7 cellular contexts compared by ENCODE assay signal in the genomic region with DNA sequence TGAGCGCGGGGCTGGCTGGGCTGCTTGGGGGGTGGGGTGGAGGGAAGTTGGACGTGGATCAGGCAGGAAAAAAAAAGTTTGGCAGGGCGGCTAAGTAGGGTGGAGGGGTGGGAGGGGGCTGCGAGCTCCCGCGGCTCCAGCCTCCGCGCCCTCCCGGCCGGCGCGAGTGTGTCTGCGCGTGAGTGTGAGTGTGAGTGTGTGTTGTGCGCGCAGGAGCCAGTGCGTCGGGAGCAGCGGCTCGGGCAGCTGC. TPM values are rescaled to one million over a fixed set of nuclear protein-coding genes. Genes with fewer than 3 reads are reported as not detected.
DNase-seq lines count a peak whose midpoint lies in the region; ATAC-seq and TF ChIP-seq lines count a peak whose summit lies in the region.

No MANE protein-coding gene starts in this region.

- H3K56ac ChIP-seq in IMR-90 (ENCODE audit: extremely low read depth, insufficient read depth, low read length) = peak overlapping the region; percentile 41; the same call in 1 of the 2 replicates

- H3K79me1 ChIP-seq in IMR-90 (ENCODE audit: low read depth in 1 of 2, low read length in 2 of 2) = peaks cover 20 to 26% of the 10 kb centered on the region in 2 experiments

- H3K27me3 ChIP-seq in IMR-90 (ENCODE audit: control insufficient read depth, insufficient read depth, low read length) (no peaks in the 10 kb centered on the region), suprapubic skin (no peaks in the 10 kb centered on the region)

- H3K36me3 ChIP-seq in IMR-90 (ENCODE audit: control insufficient read depth, insufficient read depth, low read length) = no peaks in the 10 kb centered on the region
- no peaks in the 10 kb centered on the region for H3K36me3 ChIP-seq in suprapubic skin

- dilution Hi-C loops in IMR-90 (cut with HindIII; ENCODE audit: low sequenced_read_pairs, unreplicated experiment) = loop anchor here (25.0 kb wide), 1 partner anchor 95 kb away; no protein-coding TSS in a partner anchor

- H2BK120ac ChIP-seq in IMR-90 (ENCODE audit: low read depth, low read length) = peak overlapping the region; percentile 53

- H4K5ac ChIP-seq in IMR-90 (ENCODE audit: low read depth, low read length) = peak overlapping the region; percentile 3; the same call in 1 of the 2 replicates

- H3K4me2 ChIP-seq in IMR-90 (ENCODE audit: low read depth, low read length) = peak overlapping the region; percentile 77

- H3K18ac ChIP-seq in IMR-90 (ENCODE audit: low read depth, low read length) = peak overlapping the region; percentile 50; the same call in 1 of the 2 replicates

- peak overlapping the region; percentile 90 for H2AK9ac ChIP-seq in IMR-90 (replicated peaks; ENCODE audit: low read depth, low read length, poor library complexity)

- CTCF ChIA-PET in IMR-90 (lab: Yijun Ruan, JAX) = no interaction called here

- peak overlapping the region in 1 of 2 experiments; percentile 68; a peak in 2 of 4 replicates for H4K8ac ChIP-seq in IMR-90 (ENCODE audit: low read depth in 2 of 2, low read length in 2 of 2)

- TF ChIP-seq CTCF in IMR-90 (conservative IDR thresholded peaks at IDR 0.05; ENCODE audit: low read depth, low read length) (no peak), suprapubic skin (IDR thresholded peaks at IDR 0.05) (no peak)

- peak overlapping the region; percentile 76 for H2BK5ac ChIP-seq in IMR-90 (ENCODE audit: low read depth, low read length, poor library complexity, severe bottlenecking)

- peak overlapping the region; percentile 64 for H3K23ac ChIP-seq in IMR-90 (ENCODE audit: low read depth, low read length)

- POLR2A ChIA-PET in IMR-90 (lab: Charles Lee; ENCODE audit: unreplicated experiment) = no interaction called here

- H3K9me3 ChIP-seq in IMR-90 (ENCODE audit: control insufficient read depth, insufficient read depth, low read length) = no peaks in the 10 kb centered on the region
- no peaks in the 10 kb centered on the region for H3K9me3 ChIP-seq in suprapubic skin

- H3K4me1 ChIP-seq in IMR-90 (ENCODE audit: control insufficient read depth, insufficient read depth, low read length) = peaks cover 2% of the 10 kb centered on the region
- H3K4me1 ChIP-seq in suprapubic skin = peaks cover 51% of the 10 kb centered on the region

- no peak for TF ChIP-seq POLR2A in IMR-90 (IDR thresholded peaks at IDR 0.05; ENCODE audit: low read depth, low read length)
- no peak for TF ChIP-seq POLR2A in suprapubic skin (IDR thresholded peaks at IDR 0.05)

- H3K4me3 ChIP-seq in IMR-90 (ENCODE audit: insufficient read depth, low read depth, low read length) = peak overlapping the region; percentile 76
- peak overlapping the region; percentile 88 for H3K4me3 ChIP-seq in suprapubic skin

- no peak overlapping the region for H2AK5ac ChIP-seq in IMR-90 (ENCODE audit: low read depth, low read length)

- 7% methylated on average over 3 of the region's 21 CpGs; no CpG with 5 or more reads in 1 of the 2 experiments for WGBS in IMR-90 (ENCODE audit: extremely low coverage in 2 of 2, insufficient read length in 1 of 2), 2 experiments
- WGBS in suprapubic skin = 0% methylated on average over 20 of the region's 21 CpGs

- in situ Hi-C loops in IMR-90 (cut with MboI; ENCODE audit: low sequenced_read_pairs) = no loop called here

- TF ChIP-seq EP300 in suprapubic skin (IDR thresholded peaks at IDR 0.05) = no peak

- H4K20me1 ChIP-seq in IMR-90 (ENCODE audit: insufficient read depth, low read length) = peaks cover 7% of the 10 kb centered on the region

- H2BK15ac ChIP-seq in IMR-90 (ENCODE audit: low read depth, low read length) = no peak overlapping the region; the same call in 2 of the 3 replicates

- no TSS peak for BruUV-seq in IMR-90 (replicated peaks; lab: Mats Ljungman, UMichigan)

- H4K91ac ChIP-seq in IMR-90 (ENCODE audit: insufficient read depth, low read depth, low read length) = peak overlapping the region; percentile 50; the same call in 1 of the 2 replicates

- peak overlapping the region; percentile 72 for H3K27ac ChIP-seq in IMR-90 (ENCODE audit: insufficient read depth, low read length)
- peak overlapping the region; percentile 99 for H3K27ac ChIP-seq in suprapubic skin

- H3K9me1 ChIP-seq in IMR-90 (ENCODE audit: insufficient read depth, low read length) = no peaks in the 10 kb centered on the region

- peak; percentile 31 for DNase-seq in IMR-90
- peak; percentile 39 for DNase-seq in amniotic epithelial cell (ENCODE audit: low read depth)
- DNase-seq in iris pigment epithelial cell (ENCODE audit: low read depth) = peak; percentile 61
- DNase-seq in suprapubic skin (ENCODE audit: low spot score in 2 of 2) = no peak
- DNase-seq in NCI-H1436 (lab: John Stamatoyannopoulos, UW) = no peak
- no peak for DNase-seq in stimulated activated CD4-positive, alpha-beta T cell treated with anti-CD3 and anti-CD28 coated beads, Interleukin-4, amount 100 ng/mL, for 24 hours

- intact Hi-C loops in IMR-90 (cut with micrococcal nuclease) = loop anchor here (5.0 to 10.0 kb wide), 6 partner anchors 70 to 825 kb away; partner anchors contain the start of genes PUM3 and VLDLR

- H2AFZ ChIP-seq in IMR-90 (replicated peaks; ENCODE audit: low read length, poor library complexity) = peak overlapping the region; percentile 97

- peak overlapping the region; percentile 85 for H3K14ac ChIP-seq in IMR-90 (replicated peaks; ENCODE audit: low read depth, low read length)

- ATAC-seq in IMR-90 (ENCODE audit: low read depth) (no peak; the same call in 1 of the 2 replicates), HG02970 (IDR thresholded peaks at IDR 0.05; ENCODE audit: low FRiP score, unreplicated experiment) (no peak)

- peak overlapping the region; percentile 65 for H3K9ac ChIP-seq in IMR-90 (ENCODE audit: low read depth, low read length)

- TF ChIP-seq RAD21 in IMR-90 (IDR thresholded peaks at IDR 0.05; ENCODE audit: low read length) = no peak

- no peak overlapping the region for H2BK20ac ChIP-seq in IMR-90 (ENCODE audit: low read depth, low read length)

- peak overlapping the region; percentile 77 for H3K4ac ChIP-seq in IMR-90 (ENCODE audit: low read depth, low read length)

TF ChIP-seq in IMR-90, 13 proteins besides CTCF, POLR2A, EP300 and RAD21:
- TF ChIP-seq BHLHE40 (IDR thresholded peaks at IDR 0.05; ENCODE audit: low read depth, low read length) = no peak
- TF ChIP-seq CEBPB (IDR thresholded peaks at IDR 0.05; ENCODE audit: low read depth, low read length) = no peak
- no peak for TF ChIP-seq FOS (IDR thresholded peaks at IDR 0.05; ENCODE audit: low read depth, low read length)
- no peak for TF ChIP-seq NFE2L2 (IDR thresholded peaks at IDR 0.05; ENCODE audit: low read depth, low read length)
- TF ChIP-seq USF2 (IDR thresholded peaks at IDR 0.05; ENCODE audit: low read depth, low read length) = no peak
- no peak for TF ChIP-seq MAZ (IDR thresholded peaks at IDR 0.05; ENCODE audit: borderline replicate concordance, low read depth, low read length)
- TF ChIP-seq, protein P1, sequence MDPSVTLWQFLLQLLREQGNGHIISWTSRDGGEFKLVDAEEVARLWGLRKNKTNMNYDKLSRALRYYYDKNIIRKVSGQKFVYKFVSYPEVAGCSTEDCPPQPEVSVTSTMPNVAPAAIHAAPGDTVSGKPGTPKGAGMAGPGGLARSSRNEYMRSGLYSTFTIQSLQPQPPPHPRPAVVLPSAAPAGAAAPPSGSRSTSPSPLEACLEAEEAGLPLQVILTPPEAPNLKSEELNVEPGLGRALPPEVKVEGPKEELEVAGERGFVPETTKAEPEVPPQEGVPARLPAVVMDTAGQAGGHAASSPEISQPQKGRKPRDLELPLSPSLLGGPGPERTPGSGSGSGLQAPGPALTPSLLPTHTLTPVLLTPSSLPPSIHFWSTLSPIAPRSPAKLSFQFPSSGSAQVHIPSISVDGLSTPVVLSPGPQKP (IDR thresholded peaks at IDR 0.05; ENCODE audit: borderline replicate concordance, low read depth, low read length) = no peak
- no peak for TF ChIP-seq MXI1 (IDR thresholded peaks at IDR 0.05; ENCODE audit: borderline replicate concordance, low read depth, low read length)
TF ChIP-seq in IMR-90: peak in this region for 0.

RNA-seq across cellular contexts. Expression of gene SMARCA2, which starts 2.0 kb away (rescaled TPM):
- total RNA-seq in IMR-90 (2012; rRNA removed) (26.7 and 29.2 TPM in 2 replicates), suprapubic skin (100 to 1,000 TPM in 3 of 4 donors, 10 to 100 TPM in 1; 88.9 to 236 (median 140) TPM)
- 25.3 and 26.5 TPM in 2 replicates for polyA plus RNA-seq in IMR-90 (2012; rRNA removed)
- 14.4 and 14.8 TPM in 2 replicates for polyA plus RNA-seq in IMR-90 (2012; cell fraction: cytosol; rRNA removed)
- polyA plus RNA-seq in IMR-90 (2012; cell fraction: nucleus; rRNA removed; ENCODE audit: low replicate concordance) = 19.4 and 48.0 TPM in 2 replicates

Comparison
In these comparisons a context has a peak if more than half of its experiments do, and no peak if none do; other contexts are left out.
1. DNase-seq: peak in IMR-90 (single experiment), amniotic epithelial cell (single experiment) and iris pigment epithelial cell (single experiment); none in suprapubic skin (0 of 2), NCI-H1436 (single experiment) and stimulated activated CD4-positive, alpha-beta T cell treated with anti-CD3 and anti-CD28 coated beads, Interleukin-4, amount 100 ng/mL, for 24 hours (single experiment).